ENCODE assay signal across 9 cellular contexts in the genomic region with DNA sequence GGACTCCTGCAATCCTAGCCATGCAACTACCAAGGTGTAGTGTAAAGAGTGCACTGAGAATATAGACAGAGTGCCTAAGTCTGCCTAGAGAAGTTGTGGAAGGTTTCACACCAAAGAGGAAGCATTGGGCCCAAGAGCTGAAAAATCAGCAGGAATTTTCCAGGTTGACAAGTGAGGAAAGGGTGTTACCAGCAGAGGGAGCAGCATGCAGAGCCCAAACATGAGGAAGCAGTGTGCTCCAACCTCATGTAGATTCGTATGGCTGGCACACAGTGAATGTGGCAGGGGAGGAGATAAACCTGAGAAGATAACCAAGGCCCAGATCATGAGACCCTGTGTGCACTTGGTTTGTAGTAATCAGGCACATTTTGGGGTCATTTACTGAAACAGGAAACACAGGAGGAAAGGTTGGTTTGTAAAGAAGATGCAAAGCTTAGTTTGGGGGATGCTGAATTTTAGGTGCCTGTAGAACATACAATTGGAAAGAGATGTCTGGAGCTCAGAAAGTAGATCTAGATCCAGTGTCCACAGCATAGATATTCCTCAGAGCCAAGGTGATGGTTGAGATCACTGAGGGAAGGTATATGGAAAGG. TPM values are rescaled to one million over a fixed set of nuclear protein-coding genes. Genes with fewer than 3 reads are reported as not detected.
DNase-seq lines count a peak whose midpoint lies in the region; ATAC-seq and TF ChIP-seq lines count a peak whose summit lies in the region.
"Had no signal": no experiment of that assay in that cellular context is flagged by ENCODE, and none has a peak within 500 bp of the region (broad histone marks: within the 10 kb centered on the region; RNA-seq: fewer than 3 reads in every experiment).

No MANE protein-coding gene starts in this region.

- H3K27me3 ChIP-seq in Caco-2 (replicated peaks; ENCODE audit: control insufficient read depth, insufficient read depth, low read length) (no peaks in the 10 kb centered on the region), heart left ventricle (no peaks in the 10 kb centered on the region)
- H3K27me3 ChIP-seq: SJSA1 had no signal

- no peak overlapping the region for H3K4me3 ChIP-seq in Caco-2 (ENCODE audit: low read depth, low read length)
- H3K4me3 ChIP-seq in heart left ventricle = no peak overlapping the region
- H3K4me3 ChIP-seq: SJSA1 had no signal

- H3K27ac ChIP-seq in heart left ventricle = no peak overlapping the region
- H3K27ac ChIP-seq: SJSA1 had no signal

- H3K27ac Mint-ChIP-seq in Caco-2 (ENCODE audit: unreplicated experiment) = no peak overlapping the region
- no peak overlapping the region for H3K27ac Mint-ChIP-seq in activated naive CD8-positive, alpha-beta T cell treated with anti-CD3 and anti-CD28 coated beads, Interleukin-2, amount 50 U/mL, for 24 hours

- H3K36me3 Mint-ChIP-seq in Caco-2 (ENCODE audit: insufficient read depth, unreplicated experiment) = no peaks in the 10 kb centered on the region
- H3K36me3 Mint-ChIP-seq in activated naive CD8-positive, alpha-beta T cell treated with anti-CD3 and anti-CD28 coated beads, Interleukin-2, amount 50 U/mL, for 24 hours (ENCODE audit: low read depth) = no peaks in the 10 kb centered on the region

- no peaks in the 10 kb centered on the region for H3K36me3 ChIP-seq in Caco-2 (ENCODE audit: control insufficient read depth, insufficient read depth, low read length)
- H3K36me3 ChIP-seq in heart left ventricle = no peaks in the 10 kb centered on the region
- H3K36me3 ChIP-seq: SJSA1 had no signal

- POLR2A ChIA-PET in Caco-2 (lab: Charles Lee) = interaction anchor here (0.8 to 0.9 kb wide), 2 partner anchors 20 to 171 kb away, joined by 4 to 6 read pairs; no protein-coding TSS in a partner anchor

- CTCF ChIA-PET in Caco-2 (lab: Charles Lee) = interaction anchor here (0.6 to 8.4 kb wide), 10 partner anchors 8 to 76 kb away, joined by 3 to 190 read pairs (median 4); a partner anchor contains a TSS

- TF ChIP-seq POLR2A in heart left ventricle (IDR thresholded peaks at IDR 0.05) = no peak

- no peaks in the 10 kb centered on the region for H3K27me3 Mint-ChIP-seq in Caco-2 (ENCODE audit: insufficient read depth, unreplicated experiment)
- no peaks in the 10 kb centered on the region for H3K27me3 Mint-ChIP-seq in activated naive CD8-positive, alpha-beta T cell treated with anti-CD3 and anti-CD28 coated beads, Interleukin-2, amount 50 U/mL, for 24 hours

- intact Hi-C loops in Caco-2 (cut with micrococcal nuclease; ENCODE audit: unreplicated experiment) = loop anchor here (1.0 kb wide), 3 partner anchors 35 to 66 kb away; no protein-coding TSS in a partner anchor
- intact Hi-C loops in heart left ventricle (cut with DNase I) = loop anchor here in 4 of 10 donors (2.0 to 10.0 kb wide), 3 partner anchors 66 to 68 kb away; no protein-coding TSS in a partner anchor

- BruUV-seq in Caco-2 (replicated peaks; lab: Mats Ljungman, UMichigan) = no TSS peak

- H3K4me3 Mint-ChIP-seq in Caco-2 (ENCODE audit: unreplicated experiment) = no peak overlapping the region
- no peak overlapping the region for H3K4me3 Mint-ChIP-seq in activated naive CD8-positive, alpha-beta T cell treated with anti-CD3 and anti-CD28 coated beads, Interleukin-2, amount 50 U/mL, for 24 hours

- no peaks in the 10 kb centered on the region for H3K9me3 Mint-ChIP-seq in Caco-2 (ENCODE audit: unreplicated experiment)
- no peaks in the 10 kb centered on the region for H3K9me3 Mint-ChIP-seq in activated naive CD8-positive, alpha-beta T cell treated with anti-CD3 and anti-CD28 coated beads, Interleukin-2, amount 50 U/mL, for 24 hours

- 0 to 4% (median 1%) methylated on average over 1 of the region's 1 CpG for WGBS in heart left ventricle, 4 donors

- H3K4me1 ChIP-seq in Caco-2 = peaks cover 36% of the 10 kb centered on the region
- peaks cover 0 to 14% (median 0%) of the 10 kb centered on the region in 12 donors for H3K4me1 ChIP-seq in heart left ventricle
- H3K4me1 ChIP-seq: SJSA1 had no signal

- peaks cover 8% of the 10 kb centered on the region for H3K4me1 Mint-ChIP-seq in Caco-2 (ENCODE audit: low read depth, unreplicated experiment)
- no peaks in the 10 kb centered on the region for H3K4me1 Mint-ChIP-seq in activated naive CD8-positive, alpha-beta T cell treated with anti-CD3 and anti-CD28 coated beads, Interleukin-2, amount 50 U/mL, for 24 hours

- DNase-seq in Caco-2 (peak; percentile 65 to 67), HK-2 (ENCODE audit: unreplicated experiment) (peak; percentile 17), NOMO-1 treated with dmso at 0.1 percent for 144 hours (lab: John Stamatoyannopoulos, UW; ENCODE audit: unreplicated experiment) (peak; percentile 28), heart left ventricle (peak in 4 of 5 donors; percentile 27 to 51 (median 40)), renal cortical epithelial cell (ENCODE audit: low read depth) (peak; percentile 65), kidney glomerular epithelial cell (lab: John Stamatoyannopoulos, UW) (no peak), epidermal melanocyte (ENCODE audit: insufficient read length, low spot score) (no peak)
- DNase-seq in activated naive CD8-positive, alpha-beta T cell treated with anti-CD3 and anti-CD28 coated beads, Interleukin-2, amount 50 U/mL, for 24 hours = peak; percentile 29

- TF ChIP-seq CTCF in Caco-2 (IDR thresholded peaks at IDR 0.05; ENCODE audit: insufficient read depth in 1 of 2, low read depth in 1 of 2, low read length in 1 of 2, severe bottlenecking in 1 of 2, unreplicated experiment in 1 of 2) (peak; percentile 59 to 85), heart left ventricle (IDR thresholded peaks at IDR 0.05) (peak; percentile 48 to 73 (median 59))

- no peak for ATAC-seq in activated naive CD8-positive, alpha-beta T cell treated with anti-CD3 and anti-CD28 coated beads, Interleukin-2, amount 50 U/mL, for 24 hours
- ATAC-seq in heart left ventricle = peak in 3 of 4 donors; percentile 58 to 72 (median 63)

- H3K9me3 ChIP-seq in Caco-2 (no peaks in the 10 kb centered on the region), heart left ventricle (no peaks in the 10 kb centered on the region)
- H3K9me3 ChIP-seq: SJSA1 had no signal

RNA-seq across cellular contexts. Expression of a gene that starts 1.7 kb away (rescaled TPM):
- 10.7 and 10.9 TPM in 2 replicates for total RNA-seq in Caco-2 (2022)
- 1 to 10 TPM in 1 of 9 donors, under 1 TPM in 3, not detected in 5; 0.17 to 1.5 (median 0.35) TPM for total RNA-seq in heart left ventricle
- polyA plus RNA-seq in heart left ventricle = under 1 TPM; 0.33 to 0.46 TPM
- total RNA-seq in renal cortical epithelial cell = 0.20 TPM in 1 of 2 replicates, not detected in the other

RNA-seq across cellular contexts. Expression of a gene that starts 20.2 kb away (rescaled TPM):
- total RNA-seq in Caco-2 (2022) (37.8 and 39.0 TPM in 2 replicates), heart left ventricle (100 to 1,000 TPM in 2 of 9 donors, 10 to 100 TPM in 7; 50.3 to 101 (median 83.5) TPM), renal cortical epithelial cell (16.7 and 50.4 TPM in 2 replicates)
- polyA plus RNA-seq in heart left ventricle = 100 to 1,000 TPM in 1 of 2 donors, 10 to 100 TPM in 1; 69.5 to 103 TPM

RNA-seq across cellular contexts. Expression of a gene that starts 34.7 kb away (rescaled TPM):
- total RNA-seq in Caco-2 (2022) = 28.0 and 33.4 TPM in 2 replicates
- 10 to 100 TPM in 6 of 9 donors, 1 to 10 TPM in 3; 7.7 to 18.8 (median 10.4) TPM for total RNA-seq in heart left ventricle
- polyA plus RNA-seq in heart left ventricle = 10 to 100 TPM in 1 of 2 donors, 1 to 10 TPM in 1; 9.8 to 14.7 TPM
- 5.6 and 16.5 TPM in 2 replicates for total RNA-seq in renal cortical epithelial cell

RNA-seq across cellular contexts. Expression of a gene that starts 42.1 kb away (rescaled TPM):
- total RNA-seq in Caco-2 (2022) (94.6 and 100 TPM in 2 replicates), heart left ventricle (10 to 100 TPM; 10.7 to 24.9 (median 18.9) TPM), renal cortical epithelial cell (64.5 and 78.0 TPM in 2 replicates)
- 10 to 100 TPM; 14.0 to 36.7 TPM for polyA plus RNA-seq in heart left ventricle

RNA-seq across cellular contexts. Expression of a gene that starts 42.2 kb away (rescaled TPM):
- 52.4 and 53.1 TPM in 2 replicates for total RNA-seq in Caco-2 (2022)
- total RNA-seq in heart left ventricle = 10 to 100 TPM; 13.2 to 26.9 (median 16.1) TPM
- polyA plus RNA-seq in heart left ventricle = 10 to 100 TPM in 1 of 2 donors, 1 to 10 TPM in 1; 9.5 to 24.1 TPM
- 34.7 and 38.7 TPM in 2 replicates for total RNA-seq in renal cortical epithelial cell

Comparison
In these comparisons a context has a peak if more than half of its experiments do, and no peak if none do; other contexts are left out.
1. DNase-seq: peak in Caco-2 (2 of 2), HK-2 (single experiment), NOMO-1 treated with dmso at 0.1 percent for 144 hours (single experiment), activated naive CD8-positive, alpha-beta T cell treated with anti-CD3 and anti-CD28 coated beads, Interleukin-2, amount 50 U/mL, for 24 hours (single experiment), heart left ventricle (4 of 5) and renal cortical epithelial cell (single experiment); none in kidney glomerular epithelial cell (single experiment) and epidermal melanocyte (single experiment).